ENCODE assay signal across 25 cellular contexts in the genomic region with DNA sequence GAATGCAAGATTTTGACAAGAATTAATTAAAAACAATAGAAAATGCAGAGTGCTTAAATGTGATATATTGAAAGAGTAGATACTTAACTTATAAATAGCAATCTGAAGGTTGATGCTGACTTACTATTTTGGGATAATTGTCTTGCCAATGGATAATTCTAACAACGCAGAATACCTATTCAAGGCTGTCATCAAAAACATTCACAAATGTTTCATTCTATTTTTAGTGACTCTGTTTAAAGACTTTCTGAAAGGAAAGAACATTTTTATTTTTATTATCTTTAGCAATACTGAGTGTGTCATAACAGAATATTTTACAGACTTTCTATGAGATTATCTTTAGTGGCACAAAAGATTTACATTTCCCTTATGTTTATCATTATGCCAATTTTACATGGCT. TPM values are rescaled to one million over a fixed set of nuclear protein-coding genes. Genes with fewer than 3 reads are reported as not detected.
"Had no signal": no experiment of that assay in that cellular context is flagged by ENCODE, and none has a peak within 500 bp of the region (broad histone marks: within the 10 kb centered on the region; RNA-seq: fewer than 3 reads in every experiment).

No MANE protein-coding gene starts in this region.

- H3K9me3 Mint-ChIP-seq: natural killer cell; stimulated activated memory B cell treated with anti-CD40 and anti-IgM and Interleukin-4, amounts not matched to agents 10 μg/mL and 1 μg/mL and 100 μg/mL, for 72 hours had no signal

- H3K4me3 ChIP-seq: coronary artery, esophagus squamous epithelium, lower lobe of right lung, pancreas, right lobe of liver, transverse colon, upper lobe of right lung, uterus had no signal

- H3K36me3 ChIP-seq: esophagus squamous epithelium, lower lobe of right lung, pancreas, right lobe of liver, transverse colon, upper lobe of right lung, uterus had no signal

- ATAC-seq: left ventricle myocardium superior; lower lobe of right lung; natural killer cell; pancreas; right lobe of liver; stimulated activated memory B cell treated with anti-CD40 and anti-IgM and Interleukin-4, amounts not matched to agents 10 μg/mL and 1 μg/mL and 100 μg/mL, for 72 hours; stimulated activated naive CD8-positive, alpha-beta T cell treated with anti-CD3 and anti-CD28 coated beads, Interleukin-15, Interleukin-2, amounts not matched to agents 100 U/mL and 50 U/mL, for 24 hours; upper lobe of right lung had no signal

- H3K4me1 ChIP-seq: esophagus squamous epithelium, pancreas, right lobe of liver, transverse colon, upper lobe of right lung, uterus had no signal

- H3K27me3 Mint-ChIP-seq: stimulated activated memory B cell treated with anti-CD40 and anti-IgM and Interleukin-4, amounts not matched to agents 10 μg/mL and 1 μg/mL and 100 μg/mL, for 72 hours had no signal

- H3K9me3 ChIP-seq: esophagus squamous epithelium, lower lobe of right lung, pancreas, right lobe of liver, transverse colon, upper lobe of right lung, uterus had no signal

- H3K27ac ChIP-seq: coronary artery, esophagus squamous epithelium, lower lobe of right lung, pancreas, right lobe of liver, transverse colon, upper lobe of right lung, uterus had no signal

- FAIRE-seq: endothelial cell of umbilical vein, pancreas had no signal

- H3K36me3 Mint-ChIP-seq: immature natural killer cell; natural killer cell; stimulated activated memory B cell treated with anti-CD40 and anti-IgM and Interleukin-4, amounts not matched to agents 10 μg/mL and 1 μg/mL and 100 μg/mL, for 72 hours had no signal

- H3K27ac Mint-ChIP-seq: immature natural killer cell; natural killer cell; stimulated activated memory B cell treated with anti-CD40 and anti-IgM and Interleukin-4, amounts not matched to agents 10 μg/mL and 1 μg/mL and 100 μg/mL, for 72 hours had no signal

- H3K4me1 Mint-ChIP-seq: immature natural killer cell, natural killer cell had no signal

- H3K27me3 ChIP-seq: esophagus squamous epithelium, pancreas, right lobe of liver, transverse colon, upper lobe of right lung, uterus had no signal

- DNase-seq: dermis blood vessel endothelial cell; effector memory CD4-positive, alpha-beta T cell; esophagus squamous epithelium; foreskin melanocyte; hypothalamus; immature natural killer cell; islet precursor cell; left ventricle myocardium superior; lower lobe of right lung; natural killer cell; occipital lobe; pancreas; right lobe of liver; stimulated activated CD4-positive, alpha-beta T cell treated with anti-CD3 and anti-CD28 coated beads, Interleukin-4, amount 100 ng/mL, for 4 hours; stimulated activated naive CD8-positive, alpha-beta T cell treated with anti-CD3 and anti-CD28 coated beads, Interleukin-15, Interleukin-2, amounts not matched to agents 100 U/mL and 50 U/mL, for 24 hours; substantia nigra; transverse colon; upper lobe of right lung; uterus had no signal

- H3K4me3 Mint-ChIP-seq: immature natural killer cell; natural killer cell; stimulated activated memory B cell treated with anti-CD40 and anti-IgM and Interleukin-4, amounts not matched to agents 10 μg/mL and 1 μg/mL and 100 μg/mL, for 72 hours had no signal

RNA-seq across cellular contexts. Expression of gene ANKRD55, which starts 38.1 kb away (rescaled TPM):
- total RNA-seq: epithelial cell of proximal tubule, left ventricle myocardium superior, mesenteric fat pad, myocyte had no signal
